ENCODE assay signal across 8 cellular contexts in the genomic region with DNA sequence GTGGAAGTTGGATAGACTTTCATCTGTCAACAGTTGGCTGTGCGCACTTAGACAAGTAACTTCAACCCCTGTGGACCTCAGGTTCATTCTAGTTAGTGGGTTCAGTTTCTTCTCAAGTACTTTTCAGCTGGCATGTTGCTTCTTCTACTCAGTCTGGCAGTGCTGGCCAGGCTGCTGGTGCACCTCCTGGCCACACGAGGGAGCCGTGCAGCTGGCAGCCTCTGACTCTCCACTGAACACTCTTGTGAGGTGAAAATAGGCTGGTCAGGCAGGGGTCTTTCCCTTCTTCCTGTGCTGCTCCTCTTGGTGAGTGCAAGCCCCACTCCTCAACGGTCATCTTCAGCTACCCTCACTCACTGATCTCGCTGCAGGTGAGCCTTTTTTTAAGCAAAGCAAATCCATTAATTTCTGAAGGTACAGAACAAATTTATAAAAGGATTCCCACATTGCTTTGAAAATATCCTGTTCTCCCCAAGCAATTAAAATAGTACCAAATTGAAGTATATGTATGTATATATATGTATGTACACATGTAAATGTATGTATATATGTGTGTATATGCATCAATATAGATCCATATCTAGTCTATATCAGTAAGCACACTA. TPM values are rescaled to one million over a fixed set of nuclear protein-coding genes. Genes with fewer than 3 reads are reported as not detected.
DNase-seq lines count a peak whose midpoint lies in the region; ATAC-seq, FAIRE-seq and TF ChIP-seq lines count a peak whose summit lies in the region.

No MANE protein-coding gene starts in this region.

- H3K4me3 ChIP-seq in AG10803 (ENCODE audit: low read length) (no peak overlapping the region), OCI-LY7 (ENCODE audit: low read depth, low read length, poor library complexity, severe bottlenecking) (no peak overlapping the region), fibroblast of the aortic adventitia (ENCODE audit: low read depth, low read length) (no peak overlapping the region), pancreas (no peak overlapping the region)

- H3K9me3 ChIP-seq in OCI-LY7 (ENCODE audit: low read length) (no peaks in the 10 kb centered on the region), pancreas (no peaks in the 10 kb centered on the region)

- intact Hi-C loops in OCI-LY7 (cut with micrococcal nuclease; ENCODE audit: unreplicated experiment), result loop anchor here (5.0 kb wide), 2 partner anchors 62 to 158 kb away; no protein-coding TSS in a partner anchor
- intact Hi-C loops in pancreas (cut with DNase I), result loop anchor here in 2 of 3 donors (10.0 kb wide), 2 partner anchors 150 to 160 kb away; no protein-coding TSS in a partner anchor

- WGBS in pancreas, 2 donors, result 21 to 22% methylated on average over 5 of the region's 5 CpGs

- no peak overlapping the region for H3K4me2 ChIP-seq in OCI-LY7 (ENCODE audit: low read length)

- POLR2A ChIA-PET in OCI-LY7 (lab: Charles Lee), result no interaction called here

- H4K20me1 ChIP-seq in OCI-LY7 (ENCODE audit: insufficient read depth, low read length), result no peaks in the 10 kb centered on the region

- FAIRE-seq in pancreas (lab: Jason Lieb, UNC) (peak; percentile 67), urothelium cell line (lab: Jason Lieb, UNC) (no peak)

- peak; percentile 80 for TF ChIP-seq CTCF in AG10803 (conservative IDR thresholded peaks at IDR 0.05; ENCODE audit: low read length)
- peak; percentile 78 for TF ChIP-seq CTCF in OCI-LY7 (conservative IDR thresholded peaks at IDR 0.05; ENCODE audit: low read length)
- TF ChIP-seq CTCF in fibroblast of the aortic adventitia (IDR thresholded peaks at IDR 0.05; ENCODE audit: insufficient read depth, low read length), result peak; percentile 96
- peak; percentile 85 to 96 (median 93) for TF ChIP-seq CTCF in pancreas (IDR thresholded peaks at IDR 0.05)

- BruUV-seq in OCI-LY7 (replicated peaks; lab: Mats Ljungman, UMichigan), result no TSS peak

- no peaks in the 10 kb centered on the region for H3K9me2 ChIP-seq in OCI-LY7 (ENCODE audit: insufficient read depth, low read length)

- peak; percentile 49 for ATAC-seq in GM18519 (IDR thresholded peaks at IDR 0.05; ENCODE audit: low FRiP score, unreplicated experiment)
- peak; percentile 88 for ATAC-seq in HG03139 (IDR thresholded peaks at IDR 0.05; ENCODE audit: unreplicated experiment)
- ATAC-seq in pancreas, result peak; percentile 80 to 94 (median 90)

- H3K4me1 ChIP-seq in OCI-LY7 (ENCODE audit: insufficient read depth, low read length, poor library complexity, severe bottlenecking) (no peaks in the 10 kb centered on the region), pancreas (no peaks in the 10 kb centered on the region)

- no peak overlapping the region for H2AFZ ChIP-seq in OCI-LY7 (ENCODE audit: low read length)

- no peaks in the 10 kb centered on the region for H3K79me2 ChIP-seq in OCI-LY7 (ENCODE audit: insufficient read depth, low read depth, low read length)

- H3K27ac ChIP-seq in OCI-LY7 (ENCODE audit: low read depth, low read length, poor library complexity, severe bottlenecking) (no peak overlapping the region), pancreas (no peak overlapping the region)

- CTCF ChIA-PET in OCI-LY7 (lab: Charles Lee; ENCODE audit: unreplicated experiment), result no interaction called here

- peaks cover 0 to 3% (median 0%) of the 10 kb centered on the region in 4 donors for H3K27me3 ChIP-seq in pancreas

- H3K36me3 ChIP-seq in OCI-LY7 (ENCODE audit: insufficient read depth, low read length) (no peaks in the 10 kb centered on the region), pancreas (no peaks in the 10 kb centered on the region)

- DNase-seq in AG10803 (ENCODE audit: low read depth), result peak; percentile 20
- DNase-seq in OCI-LY7 (ENCODE audit: low spot score), result peak; percentile 42
- DNase-seq in activated T-helper 1 cell treated with Interleukin-2 at 50 U/mL for 16 hours (ENCODE audit: low read depth), result peak; percentile 28
- DNase-seq in fibroblast of the aortic adventitia (ENCODE audit: low read depth), result peak; percentile 41
- DNase-seq in pancreas, result peak in 5 of 6 donors; percentile 7 to 87 (median 64)
- peak; percentile 34 for DNase-seq in urothelium cell line (ENCODE audit: low spot score)

RNA-seq across cellular contexts. Expression of gene LONRF3, which starts 30.6 kb away (rescaled TPM):
- not detected in 2 replicates for total RNA-seq in OCI-LY7 (2014; rRNA removed; shearing (Covaris generic))
- total RNA-seq in OCI-LY7 (2022) (not detected in 2 replicates), fibroblast of the aortic adventitia (ENCODE audit: low replicate concordance) (1.5 TPM in 1 of 2 replicates, not detected in the other), pancreas (1 to 10 TPM; 3.5 to 7.1 (median 4.0) TPM)
- 1 to 10 TPM; 1.4 to 2.0 TPM for polyA plus RNA-seq in pancreas
